ENCODE assay signal across 34 cellular contexts in the genomic region with DNA sequence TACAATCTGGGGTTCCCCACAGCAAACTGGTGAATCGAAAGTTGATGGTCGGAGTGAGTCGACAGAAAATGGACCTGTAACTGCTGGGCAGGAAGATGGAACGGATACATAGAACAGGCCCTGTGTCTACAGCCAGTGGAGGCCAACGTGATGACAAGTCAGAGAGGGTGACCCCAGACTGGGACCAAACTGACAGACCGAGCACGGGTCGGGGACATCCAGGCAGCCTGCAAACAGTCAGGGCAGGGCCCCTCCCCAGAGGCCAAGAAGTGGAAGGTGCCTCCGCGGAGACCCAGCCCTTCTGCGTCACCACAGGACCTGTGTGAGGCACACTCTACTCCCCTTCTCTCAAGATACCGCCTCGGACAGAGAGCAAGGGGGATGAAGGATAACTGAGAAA.
"Had no signal": no experiment of that assay in that cellular context is flagged by ENCODE, and none has a peak within 500 bp of the region (broad histone marks: within the 10 kb centered on the region; RNA-seq: fewer than 3 reads in every experiment).

No MANE protein-coding gene starts in this region.

- H3K4me1 ChIP-seq: foreskin keratinocyte, gastrocnemius medialis had no signal

- H3K27me3 ChIP-seq: brain microvascular endothelial cell, foreskin keratinocyte, gastrocnemius medialis had no signal

- ATAC-seq: activated CD4-positive, alpha-beta T cell treated with anti-CD3 and anti-CD28 coated beads for 36 hours; activated CD8-positive, alpha-beta memory T cell treated with anti-CD3 and anti-CD28 coated beads, Interleukin-2, amount 10 ng/mL, durations not matched to agents 7 days and 5 days; activated CD8-positive, alpha-beta T cell treated with anti-CD3 and anti-CD28 coated beads, Interleukin-2, amount 10 ng/mL, durations not matched to agents 7 days and 5 days; esophagus mucosa; foreskin keratinocyte; gastrocnemius medialis; heart left ventricle; T-cell had no signal

- H3K9me3 Mint-ChIP-seq: activated CD4-positive, alpha-beta memory T cell treated with anti-CD3 and anti-CD28 coated beads for 36 hours; activated CD4-positive, alpha-beta T cell treated with anti-CD3 and anti-CD28 coated beads, Interleukin-2, amount 10 ng/mL, durations not matched to agents 24 days and 14 days; activated naive CD4-positive, alpha-beta T cell treated with anti-CD3 and anti-CD28 coated beads for 36 hours; activated naive CD4-positive, alpha-beta T cell treated with anti-CD3 and anti-CD28 coated beads, Interleukin-2, amount 50 U/mL, for 24 hours; activated naive CD8-positive, alpha-beta T cell treated with anti-CD3 and anti-CD28 coated beads, Interleukin-2, amount 10 ng/mL, durations not matched to agents 7 days and 5 days; activated T-helper 1 cell treated with anti-CD3 and anti-CD28 coated beads, Interleukin-12 subunit alpha, Interleukin-12 subunit beta, Interleukin-2, Interleukin-4 antibody, amounts not matched to agents 30 ng/mL and 10 ng/mL and 1 ng/mL, durations not matched to agents 14 hours and 24 hours and 36 hours; activated T-helper 2 cell treated with anti-CD3 and anti-CD28 coated beads, Interferon-gamma antibody, Interleukin-2, Interleukin-4, amounts not matched to agents 10 μg/mL and 5 μg/mL and 100 μg/mL, durations not matched to agents 14 hours and 24 hours and 36 hours; central memory CD8-positive, alpha-beta T cell; endodermal cell; T-cell; T-helper 1 cell treated with Interleukin-12 subunit alpha and Interleukin-12 subunit beta and Interleukin-4 antibody, amounts not matched to agents 30 μg/mL and 1 μg/mL, for 36 hours had no signal

- H3K27ac ChIP-seq: brain microvascular endothelial cell, coronary artery, dorsolateral prefrontal cortex, foreskin keratinocyte, gastrocnemius medialis, heart left ventricle had no signal

- H3K4me3 Mint-ChIP-seq: activated CD4-positive, alpha-beta memory T cell treated with anti-CD3 and anti-CD28 coated beads for 36 hours; activated CD4-positive, alpha-beta T cell treated with anti-CD3 and anti-CD28 coated beads for 36 hours; activated CD4-positive, alpha-beta T cell treated with anti-CD3 and anti-CD28 coated beads, Interleukin-2, amount 10 ng/mL, durations not matched to agents 24 days and 14 days; activated CD8-positive, alpha-beta memory T cell treated with anti-CD3 and anti-CD28 coated beads, Interleukin-2, amount 10 ng/mL, durations not matched to agents 7 days and 5 days; activated CD8-positive, alpha-beta T cell treated with anti-CD3 and anti-CD28 coated beads, Interleukin-2, amount 10 ng/mL, durations not matched to agents 7 days and 5 days; activated naive CD4-positive, alpha-beta T cell treated with anti-CD3 and anti-CD28 coated beads for 36 hours; activated naive CD4-positive, alpha-beta T cell treated with anti-CD3 and anti-CD28 coated beads, Interleukin-2, amount 50 U/mL, for 24 hours; activated naive CD8-positive, alpha-beta T cell treated with anti-CD3 and anti-CD28 coated beads, Interleukin-2, amount 10 ng/mL, durations not matched to agents 7 days and 5 days; activated T-helper 1 cell treated with anti-CD3 and anti-CD28 coated beads, Interleukin-12 subunit alpha, Interleukin-12 subunit beta, Interleukin-2, Interleukin-4 antibody, amounts not matched to agents 30 ng/mL and 10 ng/mL and 1 ng/mL, durations not matched to agents 14 hours and 24 hours and 36 hours; central memory CD8-positive, alpha-beta T cell; dendritic cell treated with granulocyte-macrophage colony-stimulating factor and Interleukin-4, amounts not matched to agents 40 ng/mL and 50 ng/mL, for 4 days; endodermal cell; T-cell; T-helper 1 cell treated with Interleukin-12 subunit alpha and Interleukin-12 subunit beta and Interleukin-4 antibody, amounts not matched to agents 30 μg/mL and 1 μg/mL, for 36 hours had no signal

- H3K27ac Mint-ChIP-seq: activated CD4-positive, alpha-beta memory T cell treated with anti-CD3 and anti-CD28 coated beads for 36 hours; activated CD4-positive, alpha-beta T cell treated with anti-CD3 and anti-CD28 coated beads for 36 hours; activated CD4-positive, alpha-beta T cell treated with anti-CD3 and anti-CD28 coated beads, Interleukin-2, amount 10 ng/mL, durations not matched to agents 24 days and 14 days; activated CD8-positive, alpha-beta memory T cell treated with anti-CD3 and anti-CD28 coated beads, Interleukin-2, amount 10 ng/mL, durations not matched to agents 7 days and 5 days; activated CD8-positive, alpha-beta T cell treated with anti-CD3 and anti-CD28 coated beads, Interleukin-2, amount 10 ng/mL, durations not matched to agents 7 days and 5 days; activated naive CD4-positive, alpha-beta T cell treated with anti-CD3 and anti-CD28 coated beads for 36 hours; activated naive CD4-positive, alpha-beta T cell treated with anti-CD3 and anti-CD28 coated beads, Interleukin-2, amount 50 U/mL, for 24 hours; activated naive CD8-positive, alpha-beta T cell treated with anti-CD3 and anti-CD28 coated beads, Interleukin-2, amount 10 ng/mL, durations not matched to agents 7 days and 5 days; activated T-helper 1 cell treated with anti-CD3 and anti-CD28 coated beads, Interleukin-12 subunit alpha, Interleukin-12 subunit beta, Interleukin-2, Interleukin-4 antibody, amounts not matched to agents 30 ng/mL and 10 ng/mL and 1 ng/mL, durations not matched to agents 14 hours and 24 hours and 36 hours; activated T-helper 2 cell treated with anti-CD3 and anti-CD28 coated beads, Interferon-gamma antibody, Interleukin-2, Interleukin-4, amounts not matched to agents 10 μg/mL and 5 μg/mL and 100 μg/mL, durations not matched to agents 14 hours and 24 hours and 36 hours; dendritic cell treated with granulocyte-macrophage colony-stimulating factor and Interleukin-4, amounts not matched to agents 40 ng/mL and 50 ng/mL, for 4 days; endodermal cell; T-cell; T-helper 1 cell treated with Interleukin-12 subunit alpha and Interleukin-12 subunit beta and Interleukin-4 antibody, amounts not matched to agents 30 μg/mL and 1 μg/mL, for 36 hours had no signal

- H3K36me3 ChIP-seq: brain microvascular endothelial cell, gastrocnemius medialis, heart left ventricle had no signal

- FAIRE-seq: astrocyte, bronchial epithelial cell had no signal

- H3K4me1 Mint-ChIP-seq: central memory CD8-positive, alpha-beta T cell; endodermal cell had no signal

- H3K36me3 Mint-ChIP-seq: activated CD4-positive, alpha-beta memory T cell treated with anti-CD3 and anti-CD28 coated beads for 36 hours; activated CD8-positive, alpha-beta memory T cell treated with anti-CD3 and anti-CD28 coated beads, Interleukin-2, amount 10 ng/mL, durations not matched to agents 7 days and 5 days; activated naive CD4-positive, alpha-beta T cell treated with anti-CD3 and anti-CD28 coated beads, Interleukin-2, amount 50 U/mL, for 24 hours; activated naive CD8-positive, alpha-beta T cell treated with anti-CD3 and anti-CD28 coated beads, Interleukin-2, amount 10 ng/mL, durations not matched to agents 7 days and 5 days; T-cell had no signal

- DNase-seq: activated CD4-positive, alpha-beta memory T cell treated with anti-CD3 and anti-CD28 coated beads for 36 hours; activated CD4-positive, alpha-beta T cell treated with anti-CD3 and anti-CD28 coated beads for 36 hours; activated CD4-positive, alpha-beta T cell treated with anti-CD3 and anti-CD28 coated beads, Interleukin-2, amount 10 ng/mL, durations not matched to agents 24 days and 14 days; activated CD4-positive, CD25-positive, alpha-beta regulatory T cell; activated CD4-positive, CD25-positive, alpha-beta regulatory T cell treated with anti-CD3 and anti-CD28 coated beads, Interleukin-2, amount 50 U/mL, for 72 hours; activated CD8-positive, alpha-beta memory T cell treated with anti-CD3 and anti-CD28 coated beads, Interleukin-2, amount 10 ng/mL, durations not matched to agents 7 days and 5 days; activated CD8-positive, alpha-beta memory T cell treated with anti-CD3 and anti-CD28 coated beads, Interleukin-2, amount 50 U/mL, for 4 hours; activated CD8-positive, alpha-beta T cell treated with anti-CD3 and anti-CD28 coated beads, Interleukin-2, amount 10 ng/mL, durations not matched to agents 7 days and 5 days; activated effector memory CD4-positive, alpha-beta T cell treated with anti-CD3 and anti-CD28 coated beads, Interleukin-2, amount 50 U/mL, for 16 hours; activated naive CD4-positive, alpha-beta T cell treated with anti-CD3 and anti-CD28 coated beads for 36 hours; activated naive CD8-positive, alpha-beta T cell treated with anti-CD3 and anti-CD28 coated beads, Interleukin-2, amount 10 ng/mL, durations not matched to agents 7 days and 5 days; activated T-cell treated with anti-CD3 and anti-CD28 coated beads, Interleukin-2, amount 50 U/mL, for 1 hour; activated T-cell treated with anti-CD3 and anti-CD28 coated beads, Interleukin-2, amount 50 U/mL, for 48 hours; amniotic stem cell; anterior cingulate cortex; brain microvascular endothelial cell; dorsolateral prefrontal cortex; effector memory CD4-positive, alpha-beta T cell; endodermal cell; foreskin keratinocyte; gastrocnemius medialis; glutamatergic neuron; heart left ventricle; T-cell had no signal

- H3K9me3 ChIP-seq: gastrocnemius medialis, heart left ventricle had no signal

- H3K4me3 ChIP-seq: coronary artery, dorsolateral prefrontal cortex, gastrocnemius medialis, heart left ventricle had no signal
